ENCODE assay signal across 20 cellular contexts in genomic region chr4:155891058-155891457, GRCh38. TPM values are rescaled to one million over a fixed set of nuclear protein-coding genes. Genes with fewer than 3 reads are reported as not detected.
DNase-seq lines count a peak whose midpoint lies in the region; ATAC-seq and TF ChIP-seq lines count a peak whose summit lies in the region.
"Had no signal": no experiment of that assay in that cellular context is flagged by ENCODE, and none has a peak within 500 bp of the region (broad histone marks: within the 10 kb centered on the region; RNA-seq: fewer than 3 reads in every experiment).

No MANE protein-coding gene starts in this region.

- peaks cover 21% of the 10 kb centered on the region for H3K4me1 Mint-ChIP-seq in Calu3 (ENCODE audit: low read depth, unreplicated experiment)
- H3K4me1 Mint-ChIP-seq in natural killer cell treated with Interleukin-12 subunit alpha and Interleukin-12 subunit beta and Interleukin-15 and Interleukin-18, amount 100 ng/mL, for 72 hours (ENCODE audit: low read depth in 2 of 2) = no peaks in the 10 kb centered on the region

- DNase-seq in Calu3 (peak; percentile 13), NCI-H226 (peak; percentile 32), cerebellar cortex (ENCODE audit: low spot score) (peak; percentile 14), mesenchymal stem cell (peak; percentile 36), omental fat pad (ENCODE audit: low spot score) (no peak)
- DNase-seq in natural killer cell treated with Interleukin-12 subunit alpha and Interleukin-12 subunit beta and Interleukin-15 and Interleukin-18, amount 100 ng/mL, for 72 hours (ENCODE audit: low spot score) = no peak
- DNase-seq: ACHN, COR-L47, DMS53, IMR-90, Karpas-422, NCI-H1105 treated with DMSO at 0.1 percent for 48 hours, NCI-H187, NCI-H345, NCI-H526, SIG-M5 had no signal

- WGBS in mesenchymal stem cell = 51% methylated on average over 3 of the region's 3 CpGs

- no peak overlapping the region for H3K23ac ChIP-seq in mesenchymal stem cell (ENCODE audit: low read length in 2 of 2)

- peak overlapping the region in 1 of 2 experiments; percentile 39 for H3K18ac ChIP-seq in mesenchymal stem cell (ENCODE audit: low read depth in 1 of 2, low read length in 2 of 2)

- H3K79me1 ChIP-seq in mesenchymal stem cell (replicated peaks; ENCODE audit: low read length, poor library complexity, severe bottlenecking) = no peaks in the 10 kb centered on the region

- no peak for TF ChIP-seq CTCF in Calu3 (IDR thresholded peaks at IDR 0.05; ENCODE audit: unreplicated experiment)
- no peak for TF ChIP-seq CTCF in omental fat pad (IDR thresholded peaks at IDR 0.05)

- H2BK15ac ChIP-seq in mesenchymal stem cell (ENCODE audit: low read depth, poor library complexity, severe bottlenecking) = no peak overlapping the region

- no TSS peak for BruUV-seq in Calu3 (replicated peaks; lab: Mats Ljungman, UMichigan)

- H3K27ac Mint-ChIP-seq in Calu3 (ENCODE audit: unreplicated experiment) = no peak overlapping the region
- H3K27ac Mint-ChIP-seq in natural killer cell treated with Interleukin-12 subunit alpha and Interleukin-12 subunit beta and Interleukin-15 and Interleukin-18, amount 100 ng/mL, for 72 hours = no peak overlapping the region

- no peak overlapping the region for H2BK12ac ChIP-seq in mesenchymal stem cell (ENCODE audit: low read length in 2 of 2)

- no peaks in the 10 kb centered on the region for H3K4me1 ChIP-seq in mesenchymal stem cell (ENCODE audit: control insufficient read depth, insufficient read depth, low read depth, low read length)

- H2BK120ac ChIP-seq in mesenchymal stem cell (ENCODE audit: low read depth, low read length) = no peak overlapping the region

- no peaks in the 10 kb centered on the region for H3K36me3 Mint-ChIP-seq in Calu3 (ENCODE audit: insufficient read depth, unreplicated experiment)
- H3K36me3 Mint-ChIP-seq in natural killer cell treated with Interleukin-12 subunit alpha and Interleukin-12 subunit beta and Interleukin-15 and Interleukin-18, amount 100 ng/mL, for 72 hours = no peaks in the 10 kb centered on the region

- no peak overlapping the region for H3K4me3 Mint-ChIP-seq in Calu3 (ENCODE audit: low read depth, unreplicated experiment)
- H3K4me3 Mint-ChIP-seq in natural killer cell treated with Interleukin-12 subunit alpha and Interleukin-12 subunit beta and Interleukin-15 and Interleukin-18, amount 100 ng/mL, for 72 hours = no peak overlapping the region

- no peak overlapping the region for H2AK5ac ChIP-seq in mesenchymal stem cell (ENCODE audit: low read length, severe bottlenecking)

- H3K9me3 Mint-ChIP-seq in Calu3 (ENCODE audit: low read depth, unreplicated experiment) = no peaks in the 10 kb centered on the region
- peaks cover 3% of the 10 kb centered on the region for H3K9me3 Mint-ChIP-seq in natural killer cell treated with Interleukin-12 subunit alpha and Interleukin-12 subunit beta and Interleukin-15 and Interleukin-18, amount 100 ng/mL, for 72 hours

- peaks cover 4% of the 10 kb centered on the region for H3K9me3 ChIP-seq in mesenchymal stem cell (ENCODE audit: control insufficient read depth, low read length)

- intact Hi-C loops in Calu3 (cut with micrococcal nuclease; ENCODE audit: unreplicated experiment) = no loop called here

- H4K91ac ChIP-seq in mesenchymal stem cell (ENCODE audit: low read length) = no peak overlapping the region

- H3K4me2 ChIP-seq in mesenchymal stem cell (ENCODE audit: low read length, poor library complexity, severe bottlenecking) = no peak overlapping the region

- no peaks in the 10 kb centered on the region for H3K27me3 ChIP-seq in mesenchymal stem cell (ENCODE audit: control insufficient read depth in 1 of 2, insufficient read depth in 1 of 2, low read length in 2 of 2)

- H3K27ac ChIP-seq in mesenchymal stem cell (ENCODE audit: low read length, poor library complexity, severe bottlenecking) = no peak overlapping the region

- H3K14ac ChIP-seq in mesenchymal stem cell (ENCODE audit: low read length in 2 of 2) = no peak overlapping the region

- no peak overlapping the region for H3K4me3 ChIP-seq in mesenchymal stem cell (ENCODE audit: insufficient read depth in 1 of 2, low read depth in 1 of 2, low read length in 2 of 2)

- no peaks in the 10 kb centered on the region for H3K27me3 Mint-ChIP-seq in Calu3 (ENCODE audit: unreplicated experiment)
- H3K27me3 Mint-ChIP-seq in natural killer cell treated with Interleukin-12 subunit alpha and Interleukin-12 subunit beta and Interleukin-15 and Interleukin-18, amount 100 ng/mL, for 72 hours = peaks cover 0 to 2% of the 10 kb centered on the region in 2 donors

- H4K8ac ChIP-seq in mesenchymal stem cell (ENCODE audit: low read length) = no peak overlapping the region

- ATAC-seq in HG03520 (IDR thresholded peaks at IDR 0.05; ENCODE audit: unreplicated experiment) (no peak), omental fat pad (ENCODE audit: low FRiP score) (no peak), GM21381 (IDR thresholded peaks at IDR 0.05; ENCODE audit: unreplicated experiment) (no peak)
- ATAC-seq in natural killer cell treated with Interleukin-12 subunit alpha and Interleukin-12 subunit beta and Interleukin-15 and Interleukin-18, amount 100 ng/mL, for 72 hours = no peak

- H3K4ac ChIP-seq in mesenchymal stem cell (ENCODE audit: low read depth in 1 of 2, low read length in 2 of 2) = no peak overlapping the region

- H2AFZ ChIP-seq in mesenchymal stem cell (ENCODE audit: low read depth, low read length) = no peak overlapping the region

- CTCF ChIA-PET in Calu3 (lab: Charles Lee) = no interaction called here

- H3K9ac ChIP-seq in mesenchymal stem cell (ENCODE audit: low read length) = no peak overlapping the region

- H3K36me3 ChIP-seq in mesenchymal stem cell (ENCODE audit: control insufficient read depth in 1 of 2, insufficient read depth in 2 of 2, low read depth in 1 of 2, low read length in 2 of 2) = no peaks in the 10 kb centered on the region

- H2BK5ac ChIP-seq in mesenchymal stem cell (ENCODE audit: low read depth, low read length, poor library complexity, severe bottlenecking) = no peak overlapping the region

RNA-seq across cellular contexts. Expression of gene TDO2, which starts 12.4 kb away (rescaled TPM):
- total RNA-seq in Calu3 (2022) (not detected in 2 replicates), omental fat pad (under 1 TPM in 1 of 4 donors, not detected in 3; 0.36 TPM)
- polyA plus RNA-seq in mesenchymal stem cell (2013, experiment 1 of 2) = 4.9 TPM
- 5.3 TPM for polyA plus RNA-seq in mesenchymal stem cell (2013, experiment 2 of 2)
- not detected for total RNA-seq in natural killer cell treated with Interleukin-12 subunit alpha and Interleukin-12 subunit beta and Interleukin-15 and Interleukin-18, amount 100 ng/mL, for 72 hours
- total RNA-seq: H1 had no signal

RNA-seq across cellular contexts. Expression of gene ASIC5, which starts 25.0 kb away (rescaled TPM):
- not detected in 2 replicates for total RNA-seq in Calu3 (2022)
- polyA plus RNA-seq in mesenchymal stem cell (2013, experiment 1 of 2) = not detected
- polyA plus RNA-seq in mesenchymal stem cell (2013, experiment 2 of 2) = not detected
- not detected for total RNA-seq in omental fat pad
- not detected for total RNA-seq in natural killer cell treated with Interleukin-12 subunit alpha and Interleukin-12 subunit beta and Interleukin-15 and Interleukin-18, amount 100 ng/mL, for 72 hours
- total RNA-seq: H1, HT-29, IMR-90 had no signal
- polyA plus RNA-seq: H1, IMR-90 had no signal

Comparison
In these comparisons a context has a peak if more than half of its experiments do, and no peak if none do; other contexts are left out.
1. DNase-seq: peak in Calu3 (single experiment), NCI-H226 (single experiment), cerebellar cortex (single experiment) and mesenchymal stem cell (single experiment); none in omental fat pad (single experiment) and natural killer cell treated with Interleukin-12 subunit alpha and Interleukin-12 subunit beta and Interleukin-15 and Interleukin-18, amount 100 ng/mL, for 72 hours (single experiment).